Comparison of ENCODE assay signal across 12 cellular contexts in the genomic region with DNA sequence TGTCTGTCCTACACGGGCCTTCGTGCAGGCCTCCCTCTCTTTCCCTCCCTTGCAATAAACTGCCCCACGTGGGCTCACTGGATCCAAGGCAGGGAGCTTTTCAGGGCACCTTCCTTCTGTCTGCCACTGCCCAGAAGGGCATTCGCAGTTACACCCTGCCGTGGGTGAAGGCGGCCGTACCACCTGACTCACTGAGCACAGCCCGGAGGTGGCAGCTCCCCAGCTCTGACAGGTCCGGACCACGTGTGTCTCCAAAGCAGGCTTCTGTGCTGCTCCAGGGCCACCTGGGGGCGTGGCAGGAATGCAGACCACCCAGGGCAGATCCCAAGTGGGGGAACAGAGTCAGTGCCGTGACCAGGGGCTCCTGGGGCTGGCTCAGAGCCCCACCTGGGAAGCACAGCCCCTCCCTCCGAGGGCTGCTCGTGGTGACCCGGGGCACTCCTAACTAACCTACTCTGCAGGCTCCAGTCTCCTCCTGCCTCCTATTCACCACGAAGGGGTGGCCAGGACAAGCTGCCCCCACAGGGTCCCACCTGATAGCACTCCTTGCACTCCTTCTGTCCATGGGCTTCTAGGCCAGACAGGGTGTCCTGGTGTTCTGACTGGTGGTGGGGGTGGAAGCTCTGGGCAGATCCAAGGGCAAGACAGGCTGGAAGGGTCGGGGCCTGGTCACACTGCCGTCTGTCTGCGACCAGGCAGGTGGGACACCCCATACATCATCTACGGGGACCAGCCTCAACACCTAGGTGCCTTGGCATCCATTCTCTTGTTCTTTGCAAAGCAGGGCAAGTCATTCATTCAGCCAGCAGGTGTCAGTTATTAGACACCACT. TPM values are rescaled to one million over a fixed set of nuclear protein-coding genes. Genes with fewer than 3 reads are reported as not detected.
DNase-seq lines count a peak whose midpoint lies in the region; ATAC-seq and TF ChIP-seq lines count a peak whose summit lies in the region.
"Had no signal": no experiment of that assay in that cellular context is flagged by ENCODE, and none has a peak within 500 bp of the region (broad histone marks: within the 10 kb centered on the region; RNA-seq: fewer than 3 reads in every experiment).

No MANE protein-coding gene starts in this region.

- peaks cover 14% of the 10 kb centered on the region for H3K36me3 Mint-ChIP-seq in activated naive CD8-positive, alpha-beta T cell
- H3K36me3 Mint-ChIP-seq in activated naive CD8-positive, alpha-beta T cell treated with anti-CD3 and anti-CD28 coated beads, Interleukin-2, amount 50 U/mL, for 24 hours (ENCODE audit: low read depth) = peaks cover 5% of the 10 kb centered on the region
- H3K36me3 Mint-ChIP-seq in Caco-2 (ENCODE audit: insufficient read depth, unreplicated experiment) = no peaks in the 10 kb centered on the region

- DNase-seq in activated naive CD8-positive, alpha-beta T cell treated with anti-CD3 and anti-CD28 coated beads, Interleukin-2, amount 50 U/mL, for 24 hours = no peak
- peak; percentile 47 for DNase-seq in ecto neural progenitor cell (ENCODE audit: low spot score)
- DNase-seq in mesenteric fat pad (ENCODE audit: low spot score) = peak; percentile 85
- no peak for DNase-seq in Caco-2
- DNase-seq in A172 (ENCODE audit: low spot score) = no peak
- no peak for DNase-seq in suprapubic skin (ENCODE audit: low spot score in 2 of 2)
- DNase-seq: activated CD4-positive, alpha-beta T cell treated with anti-CD3 and anti-CD28 coated beads, Interleukin-2, amount 10 ng/mL, durations not matched to agents 24 days and 14 days; activated gamma-delta T cell treated with Interleukin-2 at 50 U/mL for 16 hours; tibial artery had no signal

- POLR2A ChIA-PET in Caco-2 (lab: Charles Lee) = no interaction called here

- no peak overlapping the region for H3K4me3 ChIP-seq in Caco-2 (ENCODE audit: low read depth, low read length)
- no peak overlapping the region for H3K4me3 ChIP-seq in suprapubic skin
- H3K4me3 ChIP-seq: cardiac muscle cell, tibial artery had no signal

- H3K36me3 ChIP-seq in Caco-2 (ENCODE audit: control insufficient read depth, insufficient read depth, low read length) (no peaks in the 10 kb centered on the region), suprapubic skin (peaks cover 6% of the 10 kb centered on the region)
- H3K36me3 ChIP-seq: cardiac muscle cell had no signal

- no TSS peak for BruUV-seq in Caco-2 (replicated peaks; lab: Mats Ljungman, UMichigan)

- peaks cover 64% of the 10 kb centered on the region for H3K4me1 Mint-ChIP-seq in activated naive CD8-positive, alpha-beta T cell (ENCODE audit: low read depth)
- peaks cover 44% of the 10 kb centered on the region for H3K4me1 Mint-ChIP-seq in activated naive CD8-positive, alpha-beta T cell treated with anti-CD3 and anti-CD28 coated beads, Interleukin-2, amount 50 U/mL, for 24 hours
- H3K4me1 Mint-ChIP-seq in Caco-2 (ENCODE audit: low read depth, unreplicated experiment) = no peaks in the 10 kb centered on the region

- peaks cover 6% of the 10 kb centered on the region for H3K9me3 ChIP-seq in Caco-2
- H3K9me3 ChIP-seq in suprapubic skin = no peaks in the 10 kb centered on the region

- H3K27ac ChIP-seq in suprapubic skin = no peak overlapping the region
- H3K27ac ChIP-seq: cardiac muscle cell had no signal

- H3K4me1 ChIP-seq in Caco-2 = no peaks in the 10 kb centered on the region
- H3K4me1 ChIP-seq in suprapubic skin = peaks cover 29% of the 10 kb centered on the region

- no peak overlapping the region for H3K4me3 Mint-ChIP-seq in activated naive CD8-positive, alpha-beta T cell
- H3K4me3 Mint-ChIP-seq in activated naive CD8-positive, alpha-beta T cell treated with anti-CD3 and anti-CD28 coated beads, Interleukin-2, amount 50 U/mL, for 24 hours = no peak overlapping the region
- no peak overlapping the region for H3K4me3 Mint-ChIP-seq in Caco-2 (ENCODE audit: unreplicated experiment)

- ATAC-seq in activated naive CD8-positive, alpha-beta T cell treated with anti-CD3 and anti-CD28 coated beads, Interleukin-2, amount 50 U/mL, for 24 hours = no peak
- ATAC-seq in GM21737 (IDR thresholded peaks at IDR 0.05; ENCODE audit: unreplicated experiment) = no peak

- intact Hi-C loops in Caco-2 (cut with micrococcal nuclease; ENCODE audit: unreplicated experiment) = no loop called here

- 45% methylated on average over 14 of the region's 20 CpGs for WGBS in suprapubic skin

- no peak for TF ChIP-seq EP300 in suprapubic skin (IDR thresholded peaks at IDR 0.05)

- CTCF ChIA-PET in Caco-2 (lab: Charles Lee) = interaction anchor here (0.7 kb wide), 1 partner anchor 56 kb away, joined by 3 read pairs; no protein-coding TSS in a partner anchor

- no peaks in the 10 kb centered on the region for H3K27me3 Mint-ChIP-seq in activated naive CD8-positive, alpha-beta T cell
- no peaks in the 10 kb centered on the region for H3K27me3 Mint-ChIP-seq in activated naive CD8-positive, alpha-beta T cell treated with anti-CD3 and anti-CD28 coated beads, Interleukin-2, amount 50 U/mL, for 24 hours
- H3K27me3 Mint-ChIP-seq in Caco-2 (ENCODE audit: insufficient read depth, unreplicated experiment) = no peaks in the 10 kb centered on the region

- peak overlapping the region; percentile 54 for H3K27ac Mint-ChIP-seq in activated naive CD8-positive, alpha-beta T cell
- H3K27ac Mint-ChIP-seq in activated naive CD8-positive, alpha-beta T cell treated with anti-CD3 and anti-CD28 coated beads, Interleukin-2, amount 50 U/mL, for 24 hours = no peak overlapping the region
- H3K27ac Mint-ChIP-seq in Caco-2 (ENCODE audit: unreplicated experiment) = no peak overlapping the region

- TF ChIP-seq POLR2A in suprapubic skin (IDR thresholded peaks at IDR 0.05) = no peak

- TF ChIP-seq CTCF in Caco-2 (IDR thresholded peaks at IDR 0.05; ENCODE audit: insufficient read depth in 1 of 2, low read depth in 1 of 2, low read length in 1 of 2, severe bottlenecking in 1 of 2, unreplicated experiment in 1 of 2) (no peak), suprapubic skin (IDR thresholded peaks at IDR 0.05) (no peak)

- H3K27me3 ChIP-seq in Caco-2 (replicated peaks; ENCODE audit: control insufficient read depth, insufficient read depth, low read length) (no peaks in the 10 kb centered on the region), suprapubic skin (peaks cover 16% of the 10 kb centered on the region)
- H3K27me3 ChIP-seq: cardiac muscle cell, tibial artery had no signal

- peaks cover 5% of the 10 kb centered on the region for H3K9me3 Mint-ChIP-seq in activated naive CD8-positive, alpha-beta T cell (ENCODE audit: low read depth)
- H3K9me3 Mint-ChIP-seq in activated naive CD8-positive, alpha-beta T cell treated with anti-CD3 and anti-CD28 coated beads, Interleukin-2, amount 50 U/mL, for 24 hours = peaks cover 11% of the 10 kb centered on the region
- peaks cover 14% of the 10 kb centered on the region for H3K9me3 Mint-ChIP-seq in Caco-2 (ENCODE audit: unreplicated experiment)

RNA-seq across cellular contexts. Expression of gene SNED1, which starts 9.7 kb away (rescaled TPM):
- total RNA-seq in mesenteric fat pad (58.0 TPM), Caco-2 (2022) (not detected in 2 replicates), suprapubic skin (10 to 100 TPM in 3 of 4 donors, 1 to 10 TPM in 1; 5.6 to 31.9 (median 13.2) TPM)
- 2.5 and 5.2 TPM in 2 replicates for total RNA-seq in A172 (2014; rRNA removed; shearing (Covaris generic))

Comparison
In these comparisons a context has a peak if more than half of its experiments do, and no peak if none do; other contexts are left out.
1. DNase-seq: peak in ecto neural progenitor cell (single experiment) and mesenteric fat pad (single experiment); none in activated naive CD8-positive, alpha-beta T cell treated with anti-CD3 and anti-CD28 coated beads, Interleukin-2, amount 50 U/mL, for 24 hours (single experiment), Caco-2 (0 of 2), A172 (single experiment) and suprapubic skin (0 of 2).